1 cellular context compared by ENCODE assay signal in the genomic region with DNA sequence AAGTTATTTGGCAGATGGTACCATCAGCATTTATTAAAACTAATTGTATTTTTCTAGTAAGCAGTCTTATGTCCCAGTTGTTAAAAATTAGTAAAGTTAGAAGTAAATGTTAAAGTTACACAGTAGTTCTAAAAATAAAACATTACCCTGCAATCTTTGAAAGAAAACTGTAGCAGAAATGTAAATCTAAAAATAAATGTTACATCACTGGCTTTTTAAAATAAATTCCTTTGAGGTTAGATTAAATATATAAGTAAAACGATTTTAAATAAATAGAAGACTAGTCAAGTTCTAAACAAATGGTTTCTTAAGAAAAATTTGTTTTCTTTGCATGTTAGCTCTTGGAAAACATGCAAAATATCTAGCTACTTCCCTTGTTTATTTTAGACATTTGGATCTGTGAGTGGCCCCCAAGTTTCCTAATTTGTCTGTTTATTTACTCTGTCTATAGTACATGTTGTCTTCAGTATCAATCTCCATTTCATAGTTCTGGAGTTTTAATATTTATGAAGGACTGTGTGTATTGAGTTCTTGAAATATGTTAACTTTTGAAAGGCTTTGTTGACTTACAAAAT.
TF ChIP-seq lines count a peak whose summit lies in the region.

No MANE protein-coding gene starts in this region.

TF ChIP-seq in GM23338, 12 proteins besides CTCF, POLR2A, EP300 and RAD21:
- TF ChIP-seq, protein P1, sequence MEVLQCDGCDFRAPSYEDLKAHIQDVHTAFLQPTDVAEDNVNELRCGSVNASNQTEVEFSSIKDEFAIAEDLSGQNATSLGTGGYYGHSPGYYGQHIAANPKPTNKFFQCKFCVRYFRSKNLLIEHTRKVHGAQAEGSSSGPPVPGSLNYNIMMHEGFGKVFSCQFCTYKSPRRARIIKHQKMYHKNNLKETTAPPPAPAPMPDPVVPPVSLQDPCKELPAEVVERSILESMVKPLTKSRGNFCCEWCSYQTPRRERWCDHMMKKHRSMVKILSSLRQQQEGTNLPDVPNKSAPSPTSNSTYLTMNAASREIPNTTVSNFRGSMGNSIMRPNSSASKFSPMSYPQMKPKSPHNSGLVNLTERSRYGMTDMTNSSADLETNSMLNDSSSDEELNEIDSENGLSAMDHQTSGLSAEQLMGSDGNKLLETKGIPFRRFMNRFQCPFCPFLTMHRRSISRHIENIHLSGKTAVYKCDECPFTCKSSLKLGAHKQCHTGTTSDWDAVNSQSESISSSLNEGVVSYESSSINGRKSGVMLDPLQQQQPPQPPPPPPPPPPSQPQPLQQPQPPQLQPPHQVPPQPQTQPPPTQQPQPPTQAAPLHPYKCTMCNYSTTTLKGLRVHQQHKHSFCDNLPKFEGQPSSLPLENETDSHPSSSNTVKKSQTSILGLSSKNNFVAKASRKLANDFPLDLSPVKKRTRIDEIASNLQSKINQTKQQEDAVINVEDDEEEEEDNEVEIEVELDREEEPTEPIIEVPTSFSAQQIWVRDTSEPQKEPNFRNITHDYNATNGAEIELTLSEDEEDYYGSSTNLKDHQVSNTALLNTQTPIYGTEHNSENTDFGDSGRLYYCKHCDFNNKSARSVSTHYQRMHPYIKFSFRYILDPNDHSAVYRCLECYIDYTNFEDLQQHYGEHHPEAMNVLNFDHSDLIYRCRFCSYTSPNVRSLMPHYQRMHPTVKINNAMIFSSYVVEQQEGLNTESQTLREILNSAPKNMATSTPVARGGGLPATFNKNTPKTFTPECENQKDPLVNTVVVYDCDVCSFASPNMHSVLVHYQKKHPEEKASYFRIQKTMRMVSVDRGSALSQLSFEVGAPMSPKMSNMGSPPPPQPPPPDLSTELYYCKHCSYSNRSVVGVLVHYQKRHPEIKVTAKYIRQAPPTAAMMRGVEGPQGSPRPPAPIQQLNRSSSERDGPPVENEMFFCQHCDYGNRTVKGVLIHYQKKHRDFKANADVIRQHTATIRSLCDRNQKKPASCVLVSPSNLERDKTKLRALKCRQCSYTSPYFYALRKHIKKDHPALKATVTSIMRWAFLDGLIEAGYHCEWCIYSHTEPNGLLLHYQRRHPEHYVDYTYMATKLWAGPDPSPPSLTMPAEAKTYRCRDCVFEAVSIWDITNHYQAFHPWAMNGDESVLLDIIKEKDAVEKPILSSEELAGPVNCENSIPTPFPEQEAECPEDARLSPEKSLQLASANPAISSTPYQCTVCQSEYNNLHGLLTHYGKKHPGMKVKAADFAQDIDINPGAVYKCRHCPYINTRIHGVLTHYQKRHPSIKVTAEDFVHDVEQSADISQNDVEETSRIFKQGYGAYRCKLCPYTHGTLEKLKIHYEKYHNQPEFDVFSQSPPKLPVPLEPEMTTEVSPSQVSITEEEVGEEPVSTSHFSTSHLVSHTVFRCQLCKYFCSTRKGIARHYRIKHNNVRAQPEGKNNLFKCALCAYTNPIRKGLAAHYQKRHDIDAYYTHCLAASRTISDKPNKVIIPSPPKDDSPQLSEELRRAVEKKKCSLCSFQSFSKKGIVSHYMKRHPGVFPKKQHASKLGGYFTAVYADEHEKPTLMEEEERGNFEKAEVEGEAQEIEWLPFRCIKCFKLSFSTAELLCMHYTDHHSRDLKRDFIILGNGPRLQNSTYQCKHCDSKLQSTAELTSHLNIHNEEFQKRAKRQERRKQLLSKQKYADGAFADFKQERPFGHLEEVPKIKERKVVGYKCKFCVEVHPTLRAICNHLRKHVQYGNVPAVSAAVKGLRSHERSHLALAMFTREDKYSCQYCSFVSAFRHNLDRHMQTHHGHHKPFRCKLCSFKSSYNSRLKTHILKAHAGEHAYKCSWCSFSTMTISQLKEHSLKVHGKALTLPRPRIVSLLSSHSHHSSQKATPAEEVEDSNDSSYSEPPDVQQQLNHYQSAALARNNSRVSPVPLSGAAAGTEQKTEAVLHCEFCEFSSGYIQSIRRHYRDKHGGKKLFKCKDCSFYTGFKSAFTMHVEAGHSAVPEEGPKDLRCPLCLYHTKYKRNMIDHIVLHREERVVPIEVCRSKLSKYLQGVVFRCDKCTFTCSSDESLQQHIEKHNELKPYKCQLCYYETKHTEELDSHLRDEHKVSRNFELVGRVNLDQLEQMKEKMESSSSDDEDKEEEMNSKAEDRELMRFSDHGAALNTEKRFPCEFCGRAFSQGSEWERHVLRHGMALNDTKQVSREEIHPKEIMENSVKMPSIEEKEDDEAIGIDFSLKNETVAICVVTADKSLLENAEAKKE (CRISPR knock-in tag; IDR thresholded peaks at IDR 0.05): no peak
- TF ChIP-seq NANOG (IDR thresholded peaks at IDR 0.05; ENCODE audit: borderline replicate concordance) (no peak), JUNB (IDR thresholded peaks at IDR 0.05; ENCODE audit: unreplicated experiment) (no peak), ZNF114 (CRISPR knock-in tag; IDR thresholded peaks at IDR 0.05) (no peak), POLR2AphosphoS5 (IDR thresholded peaks at IDR 0.05; ENCODE audit: low read depth) (no peak), EZH2phosphoT487 (IDR thresholded peaks at IDR 0.05; ENCODE audit: unreplicated experiment) (no peak), CREB1 (CRISPR knock-in tag; IDR thresholded peaks at IDR 0.05; ENCODE audit: low read depth) (no peak), ZNF331 (CRISPR knock-in tag; IDR thresholded peaks at IDR 0.05; ENCODE audit: low read depth) (no peak)
- TF ChIP-seq, protein P2, sequence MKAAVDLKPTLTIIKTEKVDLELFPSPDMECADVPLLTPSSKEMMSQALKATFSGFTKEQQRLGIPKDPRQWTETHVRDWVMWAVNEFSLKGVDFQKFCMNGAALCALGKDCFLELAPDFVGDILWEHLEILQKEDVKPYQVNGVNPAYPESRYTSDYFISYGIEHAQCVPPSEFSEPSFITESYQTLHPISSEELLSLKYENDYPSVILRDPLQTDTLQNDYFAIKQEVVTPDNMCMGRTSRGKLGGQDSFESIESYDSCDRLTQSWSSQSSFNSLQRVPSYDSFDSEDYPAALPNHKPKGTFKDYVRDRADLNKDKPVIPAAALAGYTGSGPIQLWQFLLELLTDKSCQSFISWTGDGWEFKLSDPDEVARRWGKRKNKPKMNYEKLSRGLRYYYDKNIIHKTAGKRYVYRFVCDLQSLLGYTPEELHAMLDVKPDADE (IDR thresholded peaks at IDR 0.05): no peak
- TF ChIP-seq, protein P3, sequence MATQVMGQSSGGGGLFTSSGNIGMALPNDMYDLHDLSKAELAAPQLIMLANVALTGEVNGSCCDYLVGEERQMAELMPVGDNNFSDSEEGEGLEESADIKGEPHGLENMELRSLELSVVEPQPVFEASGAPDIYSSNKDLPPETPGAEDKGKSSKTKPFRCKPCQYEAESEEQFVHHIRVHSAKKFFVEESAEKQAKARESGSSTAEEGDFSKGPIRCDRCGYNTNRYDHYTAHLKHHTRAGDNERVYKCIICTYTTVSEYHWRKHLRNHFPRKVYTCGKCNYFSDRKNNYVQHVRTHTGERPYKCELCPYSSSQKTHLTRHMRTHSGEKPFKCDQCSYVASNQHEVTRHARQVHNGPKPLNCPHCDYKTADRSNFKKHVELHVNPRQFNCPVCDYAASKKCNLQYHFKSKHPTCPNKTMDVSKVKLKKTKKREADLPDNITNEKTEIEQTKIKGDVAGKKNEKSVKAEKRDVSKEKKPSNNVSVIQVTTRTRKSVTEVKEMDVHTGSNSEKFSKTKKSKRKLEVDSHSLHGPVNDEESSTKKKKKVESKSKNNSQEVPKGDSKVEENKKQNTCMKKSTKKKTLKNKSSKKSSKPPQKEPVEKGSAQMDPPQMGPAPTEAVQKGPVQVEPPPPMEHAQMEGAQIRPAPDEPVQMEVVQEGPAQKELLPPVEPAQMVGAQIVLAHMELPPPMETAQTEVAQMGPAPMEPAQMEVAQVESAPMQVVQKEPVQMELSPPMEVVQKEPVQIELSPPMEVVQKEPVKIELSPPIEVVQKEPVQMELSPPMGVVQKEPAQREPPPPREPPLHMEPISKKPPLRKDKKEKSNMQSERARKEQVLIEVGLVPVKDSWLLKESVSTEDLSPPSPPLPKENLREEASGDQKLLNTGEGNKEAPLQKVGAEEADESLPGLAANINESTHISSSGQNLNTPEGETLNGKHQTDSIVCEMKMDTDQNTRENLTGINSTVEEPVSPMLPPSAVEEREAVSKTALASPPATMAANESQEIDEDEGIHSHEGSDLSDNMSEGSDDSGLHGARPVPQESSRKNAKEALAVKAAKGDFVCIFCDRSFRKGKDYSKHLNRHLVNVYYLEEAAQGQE (IDR thresholded peaks at IDR 0.05; ENCODE audit: unreplicated experiment): no peak
